Comparison of ENCODE assay signal across 8 cellular contexts in genomic region chr19:6022570-6023049, GRCh38. TPM values are rescaled to one million over a fixed set of nuclear protein-coding genes. Genes with fewer than 3 reads are reported as not detected.
DNase-seq lines count a peak whose midpoint lies in the region; ATAC-seq and TF ChIP-seq lines count a peak whose summit lies in the region.

No MANE protein-coding gene starts in this region.

- POLR2A ChIA-PET in RWPE1 (lab: Yijun Ruan, JAX; ENCODE audit: low non-redundant PET): no interaction called here

- H3K9me3 ChIP-seq in BLaER1: no peaks in the 10 kb centered on the region
- H3K9me3 ChIP-seq in heart right ventricle: no peaks in the 10 kb centered on the region
- no peaks in the 10 kb centered on the region for H3K9me3 ChIP-seq in sigmoid colon

- ATAC-seq in heart right ventricle: peak in 7 of 8 donors; percentile 4 to 33 (median 18)
- ATAC-seq in GM21529 (IDR thresholded peaks at IDR 0.05; ENCODE audit: unreplicated experiment): no peak
- no peak for ATAC-seq in GM18867 (IDR thresholded peaks at IDR 0.05; ENCODE audit: unreplicated experiment)

- 73 to 78% methylated on average over 16 of the region's 16 CpGs for WGBS in heart right ventricle, 2 donors
- WGBS in sigmoid colon, 2 donors: 77 to 79% methylated on average over 16 of the region's 16 CpGs

- H3K9ac ChIP-seq in BLaER1: peak overlapping the region; percentile 62

- DNase-seq in RWPE1 (ENCODE audit: low spot score) (no peak), heart right ventricle (no peak), sigmoid colon (peak; percentile 58), NCI-H345 (lab: John Stamatoyannopoulos, UW) (no peak), pons (ENCODE audit: low spot score) (no peak)

- H3K27ac ChIP-seq in BLaER1: peak overlapping the region; percentile 72
- peak overlapping the region; percentile 37 for H3K27ac ChIP-seq in RWPE1
- peak overlapping the region in 4 of 10 donors; percentile 26 to 48 (median 38) for H3K27ac ChIP-seq in heart right ventricle
- peak overlapping the region in 2 of 4 donors; percentile 3 to 65 for H3K27ac ChIP-seq in sigmoid colon

- no peak for TF ChIP-seq POLR2A in sigmoid colon (IDR thresholded peaks at IDR 0.05)

- no peak for TF ChIP-seq EP300 in sigmoid colon (IDR thresholded peaks at IDR 0.05)

- TF ChIP-seq CTCF in RWPE1 (conservative IDR thresholded peaks at IDR 0.05; ENCODE audit: low read depth): peak; percentile 3; the same call in 1 of the 2 replicates
- TF ChIP-seq CTCF in heart right ventricle (IDR thresholded peaks at IDR 0.05): peak in 4 of 9 donors; percentile 12 to 36 (median 26)
- TF ChIP-seq CTCF in sigmoid colon (IDR thresholded peaks at IDR 0.05): peak in 1 of 4 experiments; percentile 11

- H3K4me3 ChIP-seq in BLaER1 (peak overlapping the region; percentile 2; the same call in 1 of the 2 replicates), heart right ventricle (no peak overlapping the region), sigmoid colon (no peak overlapping the region)

- H3K36me3 ChIP-seq in BLaER1: no peaks in the 10 kb centered on the region
- H3K36me3 ChIP-seq in heart right ventricle: peaks cover 0 to 24% (median 0%) of the 10 kb centered on the region in 9 donors
- H3K36me3 ChIP-seq in sigmoid colon: peaks cover 0 to 60% (median 12%) of the 10 kb centered on the region in 4 donors

- no peaks in the 10 kb centered on the region for H4K20me1 ChIP-seq in BLaER1

- intact Hi-C loops in heart right ventricle (cut with DNase I): loop anchor here (1.0 to 10.0 kb wide), 9 partner anchors 34 to 248 kb away; partner anchors contain the start of gene NRTN (in 5 of the 10)
- intact Hi-C loops in sigmoid colon (cut with DNase I): loop anchor here (1.0 to 2.0 kb wide), 2 partner anchors 35 to 218 kb away; partner anchors contain the start of gene NRTN

- CTCF ChIA-PET in RWPE1 (lab: Yijun Ruan, JAX): interaction anchor here (0.6 to 2.1 kb wide), 10 partner anchors 11 to 729 kb away, joined by 3 to 12 read pairs (median 4); partner anchors contain the start of gene ALKBH7

- H3K4me2 ChIP-seq in BLaER1: peak overlapping the region; percentile 79

- H3K27me3 ChIP-seq in BLaER1 (no peaks in the 10 kb centered on the region), heart right ventricle (no peaks in the 10 kb centered on the region), sigmoid colon (no peaks in the 10 kb centered on the region)

- H3K4me1 ChIP-seq in BLaER1 (peaks cover 67% of the 10 kb centered on the region), heart right ventricle (peaks cover 0 to 17% (median 3%) of the 10 kb centered on the region in 9 donors), sigmoid colon (peaks cover 0 to 7% (median 2%) of the 10 kb centered on the region in 4 donors)

RNA-seq across cellular contexts. Expression of gene RANBP3, which starts 44.7 kb away (rescaled TPM):
- total RNA-seq in heart right ventricle (10 to 100 TPM; 51.4 to 76.1 (median 63.3) TPM), sigmoid colon (10 to 100 TPM; 63.1 to 86.4 (median 82.7) TPM)
- polyA plus RNA-seq in heart right ventricle (10 to 100 TPM; 29.5 to 45.2 TPM), sigmoid colon (10 to 100 TPM; 27.0 to 47.5 (median 27.6) TPM)

Comparison
In these comparisons a context has a peak if more than half of its experiments do, and no peak if none do; other contexts are left out.
1. ATAC-seq: peak in heart right ventricle (7 of 8); none in GM21529 (single experiment) and GM18867 (single experiment).